27 cellular contexts compared by ENCODE assay signal in genomic region chr6:145263807-145264206, GRCh38.
"Had no signal": no experiment of that assay in that cellular context is flagged by ENCODE, and none has a peak within 500 bp of the region (broad histone marks: within the 10 kb centered on the region; RNA-seq: fewer than 3 reads in every experiment).

No MANE protein-coding gene starts in this region.

- H3K9me3 Mint-ChIP-seq: naive thymus-derived CD4-positive, alpha-beta T cell; neural progenitor cell; stimulated activated effector memory CD8-positive, alpha-beta T cell treated with anti-CD3 and anti-CD28 coated beads, Interleukin-12 subunit alpha, Interleukin-12 subunit beta, amount 100 ng/mL, for 72 hours; stimulated activated naive CD8-positive, alpha-beta T cell treated with anti-CD3 and anti-CD28 coated beads, Interleukin-15, Interleukin-2, amounts not matched to agents 100 ng/mL and 50 ng/mL, for 24 hours; type B pancreatic cell had no signal

- H3K4me3 Mint-ChIP-seq: naive thymus-derived CD4-positive, alpha-beta T cell; natural killer cell treated with Interleukin-12 subunit alpha and Interleukin-12 subunit beta and Interleukin-15 and Interleukin-18, amount 100 ng/mL, for 72 hours; neural progenitor cell; stimulated activated effector memory CD8-positive, alpha-beta T cell treated with anti-CD3 and anti-CD28 coated beads, Interleukin-12 subunit alpha, Interleukin-12 subunit beta, amount 100 ng/mL, for 72 hours; stimulated activated naive CD8-positive, alpha-beta T cell treated with anti-CD3 and anti-CD28 coated beads, Interleukin-15, Interleukin-2, amounts not matched to agents 100 ng/mL and 50 ng/mL, for 24 hours; type B pancreatic cell had no signal

- H3K4me2 ChIP-seq: neural progenitor cell had no signal

- H3K9me3 ChIP-seq: left lung, mucosa of descending colon, neutrophil, prostate gland, tibial nerve, uterus had no signal

- H3K4me1 Mint-ChIP-seq: naive thymus-derived CD4-positive, alpha-beta T cell; stimulated activated effector memory CD8-positive, alpha-beta T cell treated with anti-CD3 and anti-CD28 coated beads, Interleukin-12 subunit alpha, Interleukin-12 subunit beta, amount 100 ng/mL, for 72 hours had no signal

- H2AFZ ChIP-seq: neural progenitor cell had no signal

- H3K27ac Mint-ChIP-seq: naive thymus-derived CD4-positive, alpha-beta T cell; natural killer cell treated with Interleukin-12 subunit alpha and Interleukin-12 subunit beta and Interleukin-15 and Interleukin-18, amount 100 ng/mL, for 72 hours; neural progenitor cell; stimulated activated effector memory CD8-positive, alpha-beta T cell treated with anti-CD3 and anti-CD28 coated beads, Interleukin-12 subunit alpha, Interleukin-12 subunit beta, amount 100 ng/mL, for 72 hours; stimulated activated naive CD8-positive, alpha-beta T cell treated with anti-CD3 and anti-CD28 coated beads, Interleukin-15, Interleukin-2, amounts not matched to agents 100 ng/mL and 50 ng/mL, for 24 hours; type B pancreatic cell had no signal

- H3K4me3 ChIP-seq: left lung, lung, mucosa of descending colon, neural progenitor cell, prostate gland, skin epidermis, tibial nerve, uterus had no signal

- ATAC-seq: left cardiac atrium; left lung; mucosa of descending colon; naive thymus-derived CD4-positive, alpha-beta T cell; natural killer cell treated with Interleukin-12 subunit alpha and Interleukin-12 subunit beta and Interleukin-15 and Interleukin-18, amount 100 ng/mL, for 72 hours; right cardiac atrium; sciatic nerve; stimulated activated effector memory CD8-positive, alpha-beta T cell treated with anti-CD3 and anti-CD28 coated beads, Interleukin-12 subunit alpha, Interleukin-12 subunit beta, amount 100 ng/mL, for 72 hours had no signal

- H3K27me3 ChIP-seq: left lung, neural progenitor cell, neutrophil, tibial nerve, uterus had no signal

- H3K4me1 ChIP-seq: left lung, neural progenitor cell, prostate gland, tibial nerve, uterus had no signal

- H3K36me3 Mint-ChIP-seq: naive thymus-derived CD4-positive, alpha-beta T cell; natural killer cell treated with Interleukin-12 subunit alpha and Interleukin-12 subunit beta and Interleukin-15 and Interleukin-18, amount 100 ng/mL, for 72 hours; neural progenitor cell; stimulated activated effector memory CD8-positive, alpha-beta T cell treated with anti-CD3 and anti-CD28 coated beads, Interleukin-12 subunit alpha, Interleukin-12 subunit beta, amount 100 ng/mL, for 72 hours; type B pancreatic cell had no signal

- H3K27ac ChIP-seq: left lung, neural progenitor cell, neutrophil, prostate gland, skin epidermis, tibial nerve, uterus had no signal

- DNase-seq: hippocampal formation; kidney glomerular epithelial cell; left cardiac atrium; left lung; midbrain; mucosa of descending colon; naive thymus-derived CD4-positive, alpha-beta T cell; occipital lobe; retina; right cardiac atrium; stimulated activated CD4-positive, alpha-beta T cell treated with anti-CD3 and anti-CD28 coated beads, Interleukin-12 subunit alpha, Interleukin-12 subunit beta, amount 100 ng/mL, for 4 hours; stimulated activated CD4-positive, alpha-beta T cell treated with anti-CD3 and anti-CD28 coated beads, Interleukin-15, amount 100 ng/mL, for 24 hours; stimulated activated CD4-positive, alpha-beta T cell treated with anti-CD3 and anti-CD28 coated beads, Interleukin-2, amount 100 ng/mL, for 24 hours; stimulated activated CD4-positive, alpha-beta T cell treated with anti-CD3 and anti-CD28 coated beads, Interleukin-4, amount 100 ng/mL, for 1 hour; stimulated activated naive CD4-positive, alpha-beta T cell; uterus had no signal

- H3K36me3 ChIP-seq: left lung, neural progenitor cell, neutrophil, prostate gland, tibial nerve, uterus had no signal

- H3K9ac ChIP-seq: neural progenitor cell had no signal
